In the genomic region with DNA sequence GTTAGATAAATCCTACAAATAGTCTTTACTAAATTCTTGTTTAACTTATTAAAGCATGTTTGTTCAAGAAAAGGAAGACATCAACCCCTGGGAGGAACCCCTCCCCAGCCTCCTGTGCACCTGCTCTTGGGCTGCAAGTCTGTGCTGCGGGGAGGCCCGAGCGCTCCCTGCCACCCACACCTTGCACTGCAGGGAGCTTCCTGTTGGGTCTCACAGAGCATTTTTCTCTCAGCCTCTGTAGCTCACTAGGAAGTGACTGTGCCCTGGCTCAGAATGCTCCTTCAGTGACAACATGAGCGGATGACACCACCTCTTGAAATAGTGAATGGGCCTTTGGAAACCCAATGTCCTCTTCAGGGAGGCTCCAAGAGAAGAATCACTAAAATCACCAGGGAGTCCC, we compare ENCODE assay signal across 8 cellular contexts.
A peak's percentile ranks its signal among the peaks of the same experiment; 100 is the strongest.
DNase-seq lines count a peak whose midpoint lies in the region; ATAC-seq, FAIRE-seq and TF ChIP-seq lines count a peak whose summit lies in the region.
"Not testable (repeated sequence)": the region's sequence is repeated elsewhere in the genome, so short reads cannot be mapped to it uniquely, and the experiment has no call there.

No MANE protein-coding gene starts in this region.

- not testable (repeated sequence) for H3K27ac ChIP-seq in A549

- not testable (repeated sequence) for H3K4me3 Mint-ChIP-seq in activated CD4-positive, alpha-beta T cell treated with anti-CD3 and anti-CD28 coated beads for 36 hours; naive B cell

- POLR2A ChIA-PET in A549 (lab: Yijun Ruan, JAX); activated CD4-positive, alpha-beta T cell treated with anti-CD3 and anti-CD28 coated beads for 36 hours (lab: Charles Lee): not testable (repeated sequence)

- H3K9me3 ChIP-seq in A549: not testable (repeated sequence)

- H3K27ac Mint-ChIP-seq in activated CD4-positive, alpha-beta T cell treated with anti-CD3 and anti-CD28 coated beads for 36 hours; naive B cell: not testable (repeated sequence)

- not testable (repeated sequence) for H3K36me3 Mint-ChIP-seq in activated CD4-positive, alpha-beta T cell treated with anti-CD3 and anti-CD28 coated beads for 36 hours (ENCODE audit: low read depth); naive B cell

- CTCF ChIA-PET in A549 (lab: Yijun Ruan, JAX); activated CD4-positive, alpha-beta T cell treated with anti-CD3 and anti-CD28 coated beads for 36 hours (lab: Charles Lee): not testable (repeated sequence)

- not testable (repeated sequence) for H3K4me1 Mint-ChIP-seq in activated CD4-positive, alpha-beta T cell treated with anti-CD3 and anti-CD28 coated beads for 36 hours; naive B cell

- intact Hi-C loops in activated CD4-positive, alpha-beta T cell treated with anti-CD3 and anti-CD28 coated beads for 36 hours (cut with DNase I, micrococcal nuclease): not testable (repeated sequence)

- DNase-seq in A549 (ENCODE audit: low read depth in 1 of 2, low spot score in 1 of 2); activated CD4-positive, alpha-beta T cell treated with anti-CD3 and anti-CD28 coated beads for 36 hours; naive B cell: not testable (repeated sequence)

- TF ChIP-seq POLR2A in A549 (IDR thresholded peaks at IDR 0.05; ENCODE audit: low read length): not testable (repeated sequence)

- H3K4me1 ChIP-seq in A549: not testable (repeated sequence)

- H3K4me2 ChIP-seq in A549: not testable (repeated sequence)

- TF ChIP-seq EP300 in A549 (IDR thresholded peaks at IDR 0.05): not testable (repeated sequence)

- not testable (repeated sequence) for TF ChIP-seq CTCF in A549 (IDR thresholded peaks at IDR 0.05)

- H3K27me3 Mint-ChIP-seq in activated CD4-positive, alpha-beta T cell treated with anti-CD3 and anti-CD28 coated beads for 36 hours; naive B cell: not testable (repeated sequence)

- H3K4me3 ChIP-seq in A549: not testable (repeated sequence)

- FAIRE-seq in A549 (lab: Jason Lieb, UNC): peak; percentile 98

- WGBS in A549 (ENCODE audit: missing lambda C conversion rate): no CpG with 5 or more reads among the region's 4 CpGs

- TF ChIP-seq RAD21 in A549 (conservative IDR thresholded peaks at IDR 0.05 in 1 of 2, IDR thresholded peaks at IDR 0.05 in 1 of 2): not testable (repeated sequence)

- ATAC-seq in A549: not testable (repeated sequence)
- ATAC-seq in GM18861 (IDR thresholded peaks at IDR 0.05; ENCODE audit: unreplicated experiment): peak; percentile 70
- peak; percentile 68 for ATAC-seq in GM19455 (IDR thresholded peaks at IDR 0.05; ENCODE audit: unreplicated experiment)
- peak; percentile 70 for ATAC-seq in GM21786 (IDR thresholded peaks at IDR 0.05; ENCODE audit: unreplicated experiment)
- peak; percentile 75 for ATAC-seq in HG02973 (IDR thresholded peaks at IDR 0.05; ENCODE audit: unreplicated experiment)
- ATAC-seq in HG03354 (IDR thresholded peaks at IDR 0.05; ENCODE audit: poor library complexity, severe bottlenecking, unreplicated experiment): peak; percentile 78
- ATAC-seq in activated CD4-positive, alpha-beta T cell treated with anti-CD3 and anti-CD28 coated beads for 36 hours: peak; percentile 82
- peak; percentile 48 to 59 for ATAC-seq in naive B cell (ENCODE audit: low read depth in 2 of 2)

- H3K9me3 Mint-ChIP-seq in activated CD4-positive, alpha-beta T cell treated with anti-CD3 and anti-CD28 coated beads for 36 hours (ENCODE audit: low read depth); naive B cell: not testable (repeated sequence)
